Comparison of ENCODE assay signal across 1 cellular context in the genomic region with DNA sequence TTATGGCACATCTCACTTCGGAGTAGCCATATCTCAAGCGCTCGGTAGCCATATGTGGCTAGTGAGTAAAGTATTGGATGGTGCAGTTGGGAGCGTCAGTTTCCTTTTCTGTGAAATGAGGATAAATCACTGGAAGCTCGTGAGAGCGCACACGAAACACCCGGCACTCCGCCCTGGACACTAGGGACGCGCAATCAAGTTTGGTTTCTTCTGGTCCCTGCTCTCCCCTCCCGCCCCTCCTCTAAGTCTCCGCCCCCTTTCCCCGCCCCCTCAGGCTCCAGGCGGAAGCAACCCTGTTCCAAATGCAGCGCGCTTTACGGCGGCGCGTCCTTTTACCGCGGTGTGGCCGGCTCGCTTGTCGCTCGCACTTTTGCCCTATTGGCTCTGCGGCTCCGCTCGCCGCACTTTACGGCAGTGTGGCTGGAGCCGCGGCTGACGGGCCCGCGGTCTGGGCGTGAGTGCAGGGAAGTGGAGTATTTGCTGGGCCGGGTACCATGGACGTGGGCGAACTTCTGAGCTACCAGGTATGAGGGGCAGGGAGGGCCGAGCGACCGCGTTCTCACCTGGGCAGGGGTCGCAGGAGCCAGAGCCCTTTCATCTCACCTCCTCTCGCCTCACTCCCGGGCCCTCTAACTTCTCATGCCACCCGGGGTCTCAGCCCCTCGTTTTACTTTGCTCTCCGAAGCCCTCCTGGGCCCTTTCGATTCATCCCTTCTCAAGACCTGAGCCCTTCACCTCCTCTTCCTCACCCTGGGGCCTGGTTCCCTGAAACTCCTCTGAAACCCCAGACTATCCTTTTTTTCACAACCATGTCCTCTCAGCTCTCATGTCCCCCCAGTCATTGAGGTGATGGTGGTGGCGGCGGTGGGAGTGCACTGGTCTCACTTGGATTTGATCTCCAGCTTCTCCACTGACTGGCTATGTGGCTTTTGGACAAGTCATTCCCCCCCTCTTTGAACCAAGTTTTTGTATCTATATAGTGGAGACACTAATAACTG.
TF ChIP-seq lines count a peak whose summit lies in the region.

A gene with protein sequence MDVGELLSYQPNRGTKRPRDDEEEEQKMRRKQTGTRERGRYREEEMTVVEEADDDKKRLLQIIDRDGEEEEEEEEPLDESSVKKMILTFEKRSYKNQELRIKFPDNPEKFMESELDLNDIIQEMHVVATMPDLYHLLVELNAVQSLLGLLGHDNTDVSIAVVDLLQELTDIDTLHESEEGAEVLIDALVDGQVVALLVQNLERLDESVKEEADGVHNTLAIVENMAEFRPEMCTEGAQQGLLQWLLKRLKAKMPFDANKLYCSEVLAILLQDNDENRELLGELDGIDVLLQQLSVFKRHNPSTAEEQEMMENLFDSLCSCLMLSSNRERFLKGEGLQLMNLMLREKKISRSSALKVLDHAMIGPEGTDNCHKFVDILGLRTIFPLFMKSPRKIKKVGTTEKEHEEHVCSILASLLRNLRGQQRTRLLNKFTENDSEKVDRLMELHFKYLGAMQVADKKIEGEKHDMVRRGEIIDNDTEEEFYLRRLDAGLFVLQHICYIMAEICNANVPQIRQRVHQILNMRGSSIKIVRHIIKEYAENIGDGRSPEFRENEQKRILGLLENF (plus strand): TSS at position 402 of the 998 bp plus-strand sequence. CDS start 93 bp downstream, at position 495.

TF ChIP-seq in HepG2, 621 proteins besides CTCF, POLR2A, EP300 and RAD21 (continued from another document and continues in another):
- TF ChIP-seq, protein P1, sequence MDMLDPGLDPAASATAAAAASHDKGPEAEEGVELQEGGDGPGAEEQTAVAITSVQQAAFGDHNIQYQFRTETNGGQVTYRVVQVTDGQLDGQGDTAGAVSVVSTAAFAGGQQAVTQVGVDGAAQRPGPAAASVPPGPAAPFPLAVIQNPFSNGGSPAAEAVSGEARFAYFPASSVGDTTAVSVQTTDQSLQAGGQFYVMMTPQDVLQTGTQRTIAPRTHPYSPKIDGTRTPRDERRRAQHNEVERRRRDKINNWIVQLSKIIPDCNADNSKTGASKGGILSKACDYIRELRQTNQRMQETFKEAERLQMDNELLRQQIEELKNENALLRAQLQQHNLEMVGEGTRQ (IDR thresholded peaks at IDR 0.05; ENCODE audit: low read depth, low read length), result no peak
- TF ChIP-seq, protein P1 (CRISPR knock-in tag; IDR thresholded peaks at IDR 0.05; ENCODE audit: borderline replicate concordance), result no peak; the same call in 1 of the 2 replicates
- peak; percentile 99 for TF ChIP-seq ZNF350 (CRISPR knock-in tag; IDR thresholded peaks at IDR 0.05; ENCODE audit: borderline replicate concordance, low read depth)
- TF ChIP-seq TSC22D2 (CRISPR knock-in tag; IDR thresholded peaks at IDR 0.05; ENCODE audit: borderline replicate concordance), result no peak; the same call in 1 of the 2 replicates
- TF ChIP-seq, protein P2, sequence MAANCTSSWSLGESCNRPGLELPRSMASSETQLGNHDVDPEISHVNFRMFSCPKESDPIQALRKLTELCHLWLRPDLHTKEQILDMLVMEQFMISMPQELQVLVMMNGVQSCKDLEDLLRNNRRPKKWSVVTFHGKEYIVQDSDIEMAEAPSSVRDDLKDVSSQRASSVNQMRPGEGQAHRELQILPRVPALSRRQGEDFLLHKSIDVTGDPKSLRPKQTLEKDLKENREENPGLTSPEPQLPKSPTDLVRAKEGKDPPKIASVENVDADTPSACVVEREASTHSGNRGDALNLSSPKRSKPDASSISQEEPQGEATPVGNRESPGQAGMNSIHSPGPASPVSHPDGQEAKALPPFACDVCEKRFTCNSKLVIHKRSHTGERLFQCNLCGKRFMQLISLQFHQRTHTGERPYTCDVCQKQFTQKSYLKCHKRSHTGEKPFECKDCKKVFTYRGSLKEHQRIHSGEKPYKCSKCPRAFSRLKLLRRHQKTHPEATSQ (CRISPR knock-in tag; IDR thresholded peaks at IDR 0.05; ENCODE audit: borderline replicate concordance), result no peak
- TF ChIP-seq, protein P3, sequence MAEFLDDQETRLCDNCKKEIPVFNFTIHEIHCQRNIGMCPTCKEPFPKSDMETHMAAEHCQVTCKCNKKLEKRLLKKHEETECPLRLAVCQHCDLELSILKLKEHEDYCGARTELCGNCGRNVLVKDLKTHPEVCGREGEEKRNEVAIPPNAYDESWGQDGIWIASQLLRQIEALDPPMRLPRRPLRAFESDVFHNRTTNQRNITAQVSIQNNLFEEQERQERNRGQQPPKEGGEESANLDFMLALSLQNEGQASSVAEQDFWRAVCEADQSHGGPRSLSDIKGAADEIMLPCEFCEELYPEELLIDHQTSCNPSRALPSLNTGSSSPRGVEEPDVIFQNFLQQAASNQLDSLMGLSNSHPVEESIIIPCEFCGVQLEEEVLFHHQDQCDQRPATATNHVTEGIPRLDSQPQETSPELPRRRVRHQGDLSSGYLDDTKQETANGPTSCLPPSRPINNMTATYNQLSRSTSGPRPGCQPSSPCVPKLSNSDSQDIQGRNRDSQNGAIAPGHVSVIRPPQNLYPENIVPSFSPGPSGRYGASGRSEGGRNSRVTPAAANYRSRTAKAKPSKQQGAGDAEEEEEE (CRISPR knock-in tag; IDR thresholded peaks at IDR 0.05; ENCODE audit: borderline replicate concordance), result peak; percentile 51; the same call in 1 of the 2 replicates
- TF ChIP-seq ZC3H13 (CRISPR knock-in tag; IDR thresholded peaks at IDR 0.05), result peak; percentile 83
- TF ChIP-seq ZNF839 (CRISPR knock-in tag; IDR thresholded peaks at IDR 0.05; ENCODE audit: borderline replicate concordance), result peak; percentile 93
- TF ChIP-seq, protein P4, sequence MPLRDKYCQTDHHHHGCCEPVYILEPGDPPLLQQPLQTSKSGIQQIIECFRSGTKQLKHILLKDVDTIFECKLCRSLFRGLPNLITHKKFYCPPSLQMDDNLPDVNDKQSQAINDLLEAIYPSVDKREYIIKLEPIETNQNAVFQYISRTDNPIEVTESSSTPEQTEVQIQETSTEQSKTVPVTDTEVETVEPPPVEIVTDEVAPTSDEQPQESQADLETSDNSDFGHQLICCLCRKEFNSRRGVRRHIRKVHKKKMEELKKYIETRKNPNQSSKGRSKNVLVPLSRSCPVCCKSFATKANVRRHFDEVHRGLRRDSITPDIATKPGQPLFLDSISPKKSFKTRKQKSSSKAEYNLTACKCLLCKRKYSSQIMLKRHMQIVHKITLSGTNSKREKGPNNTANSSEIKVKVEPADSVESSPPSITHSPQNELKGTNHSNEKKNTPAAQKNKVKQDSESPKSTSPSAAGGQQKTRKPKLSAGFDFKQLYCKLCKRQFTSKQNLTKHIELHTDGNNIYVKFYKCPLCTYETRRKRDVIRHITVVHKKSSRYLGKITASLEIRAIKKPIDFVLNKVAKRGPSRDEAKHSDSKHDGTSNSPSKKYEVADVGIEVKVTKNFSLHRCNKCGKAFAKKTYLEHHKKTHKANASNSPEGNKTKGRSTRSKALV (CRISPR knock-in tag; IDR thresholded peaks at IDR 0.05), result peak; percentile 93
- 0 out of 2 replicates have a peak, but pooled peaks have one; percentile 62 for TF ChIP-seq ZNF20 (CRISPR knock-in tag; IDR thresholded peaks at IDR 0.05)
- peak; percentile 94; the same call in 1 of the 2 replicates for TF ChIP-seq MYC (CRISPR knock-in tag; IDR thresholded peaks at IDR 0.05; ENCODE audit: borderline replicate concordance)
- TF ChIP-seq ZKSCAN5 (CRISPR knock-in tag; IDR thresholded peaks at IDR 0.05), result no peak
- no peak for TF ChIP-seq ZNF10 (CRISPR knock-in tag; IDR thresholded peaks at IDR 0.05; ENCODE audit: borderline replicate concordance, low read depth)
- TF ChIP-seq ZNF232 (CRISPR knock-in tag; IDR thresholded peaks at IDR 0.05; ENCODE audit: borderline replicate concordance), result peak; percentile 89; the same call in 1 of the 2 replicates
- no peak for TF ChIP-seq ZNF3 (CRISPR knock-in tag; IDR thresholded peaks at IDR 0.05)
- TF ChIP-seq, protein P5, sequence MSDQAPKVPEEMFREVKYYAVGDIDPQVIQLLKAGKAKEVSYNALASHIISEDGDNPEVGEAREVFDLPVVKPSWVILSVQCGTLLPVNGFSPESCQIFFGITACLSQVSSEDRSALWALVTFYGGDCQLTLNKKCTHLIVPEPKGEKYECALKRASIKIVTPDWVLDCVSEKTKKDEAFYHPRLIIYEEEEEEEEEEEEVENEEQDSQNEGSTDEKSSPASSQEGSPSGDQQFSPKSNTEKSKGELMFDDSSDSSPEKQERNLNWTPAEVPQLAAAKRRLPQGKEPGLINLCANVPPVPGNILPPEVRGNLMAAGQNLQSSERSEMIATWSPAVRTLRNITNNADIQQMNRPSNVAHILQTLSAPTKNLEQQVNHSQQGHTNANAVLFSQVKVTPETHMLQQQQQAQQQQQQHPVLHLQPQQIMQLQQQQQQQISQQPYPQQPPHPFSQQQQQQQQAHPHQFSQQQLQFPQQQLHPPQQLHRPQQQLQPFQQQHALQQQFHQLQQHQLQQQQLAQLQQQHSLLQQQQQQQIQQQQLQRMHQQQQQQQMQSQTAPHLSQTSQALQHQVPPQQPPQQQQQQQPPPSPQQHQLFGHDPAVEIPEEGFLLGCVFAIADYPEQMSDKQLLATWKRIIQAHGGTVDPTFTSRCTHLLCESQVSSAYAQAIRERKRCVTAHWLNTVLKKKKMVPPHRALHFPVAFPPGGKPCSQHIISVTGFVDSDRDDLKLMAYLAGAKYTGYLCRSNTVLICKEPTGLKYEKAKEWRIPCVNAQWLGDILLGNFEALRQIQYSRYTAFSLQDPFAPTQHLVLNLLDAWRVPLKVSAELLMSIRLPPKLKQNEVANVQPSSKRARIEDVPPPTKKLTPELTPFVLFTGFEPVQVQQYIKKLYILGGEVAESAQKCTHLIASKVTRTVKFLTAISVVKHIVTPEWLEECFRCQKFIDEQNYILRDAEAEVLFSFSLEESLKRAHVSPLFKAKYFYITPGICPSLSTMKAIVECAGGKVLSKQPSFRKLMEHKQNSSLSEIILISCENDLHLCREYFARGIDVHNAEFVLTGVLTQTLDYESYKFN (CRISPR knock-in tag; conservative IDR thresholded peaks at IDR 0.05), result peak; percentile 51; the same call in 1 of the 2 replicates
- TF ChIP-seq, protein P6, sequence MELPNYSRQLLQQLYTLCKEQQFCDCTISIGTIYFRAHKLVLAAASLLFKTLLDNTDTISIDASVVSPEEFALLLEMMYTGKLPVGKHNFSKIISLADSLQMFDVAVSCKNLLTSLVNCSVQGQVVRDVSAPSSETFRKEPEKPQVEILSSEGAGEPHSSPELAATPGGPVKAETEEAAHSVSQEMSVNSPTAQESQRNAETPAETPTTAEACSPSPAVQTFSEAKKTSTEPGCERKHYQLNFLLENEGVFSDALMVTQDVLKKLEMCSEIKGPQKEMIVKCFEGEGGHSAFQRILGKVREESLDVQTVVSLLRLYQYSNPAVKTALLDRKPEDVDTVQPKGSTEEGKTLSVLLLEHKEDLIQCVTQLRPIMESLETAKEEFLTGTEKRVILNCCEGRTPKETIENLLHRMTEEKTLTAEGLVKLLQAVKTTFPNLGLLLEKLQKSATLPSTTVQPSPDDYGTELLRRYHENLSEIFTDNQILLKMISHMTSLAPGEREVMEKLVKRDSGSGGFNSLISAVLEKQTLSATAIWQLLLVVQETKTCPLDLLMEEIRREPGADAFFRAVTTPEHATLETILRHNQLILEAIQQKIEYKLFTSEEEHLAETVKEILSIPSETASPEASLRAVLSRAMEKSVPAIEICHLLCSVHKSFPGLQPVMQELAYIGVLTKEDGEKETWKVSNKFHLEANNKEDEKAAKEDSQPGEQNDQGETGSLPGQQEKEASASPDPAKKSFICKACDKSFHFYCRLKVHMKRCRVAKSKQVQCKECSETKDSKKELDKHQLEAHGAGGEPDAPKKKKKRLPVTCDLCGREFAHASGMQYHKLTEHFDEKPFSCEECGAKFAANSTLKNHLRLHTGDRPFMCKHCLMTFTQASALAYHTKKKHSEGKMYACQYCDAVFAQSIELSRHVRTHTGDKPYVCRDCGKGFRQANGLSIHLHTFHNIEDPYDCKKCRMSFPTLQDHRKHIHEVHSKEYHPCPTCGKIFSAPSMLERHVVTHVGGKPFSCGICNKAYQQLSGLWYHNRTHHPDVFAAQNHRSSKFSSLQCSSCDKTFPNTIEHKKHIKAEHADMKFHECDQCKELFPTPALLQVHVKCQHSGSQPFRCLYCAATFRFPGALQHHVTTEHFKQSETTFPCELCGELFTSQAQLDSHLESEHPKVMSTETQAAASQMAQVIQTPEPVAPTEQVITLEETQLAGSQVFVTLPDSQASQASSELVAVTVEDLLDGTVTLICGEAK (IDR thresholded peaks at IDR 0.05), result no peak
- TF ChIP-seq, protein P6 (CRISPR knock-in tag; IDR thresholded peaks at IDR 0.05), result peak; percentile 69
- peak; percentile 90; the same call in 1 of the 2 replicates for TF ChIP-seq DNMT1 (CRISPR knock-in tag; IDR thresholded peaks at IDR 0.05)
- peak; percentile 85; the same call in 1 of the 2 replicates for TF ChIP-seq ZNF615 (CRISPR knock-in tag; IDR thresholded peaks at IDR 0.05; ENCODE audit: borderline replicate concordance)
- peak; percentile 87 for TF ChIP-seq AHR (CRISPR knock-in tag; IDR thresholded peaks at IDR 0.05)
